In the genomic region with DNA sequence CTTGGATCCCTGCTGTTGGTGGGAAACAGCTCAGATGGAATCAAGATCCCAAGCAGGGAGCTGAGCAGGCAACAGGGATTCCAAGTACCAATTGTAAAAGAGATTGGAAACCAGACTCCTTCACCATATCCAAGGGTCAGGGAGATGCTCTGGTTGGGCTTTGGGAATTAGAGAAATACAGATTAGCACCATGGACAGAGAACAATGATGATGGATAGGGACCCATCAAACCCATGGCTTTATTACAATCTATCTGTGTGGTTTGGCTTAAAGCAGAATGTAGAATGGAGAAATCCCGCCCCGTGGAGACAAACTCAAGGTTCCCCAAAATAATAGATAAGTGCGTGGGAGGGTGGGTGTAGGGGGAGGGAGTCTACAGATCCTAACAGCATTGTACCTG, we compare ENCODE assay signal across 16 cellular contexts.
"Had no signal": no experiment of that assay in that cellular context is flagged by ENCODE, and none has a peak within 500 bp of the region (broad histone marks: within the 10 kb centered on the region; RNA-seq: fewer than 3 reads in every experiment).

No MANE protein-coding gene starts in this region.

- DNase-seq: activated CD4-positive, alpha-beta memory T cell treated with anti-CD3 and anti-CD28 coated beads for 36 hours; activated CD4-positive, alpha-beta T cell treated with anti-CD3 and anti-CD28 coated beads for 48 hours; activated CD4-positive, CD25-positive, alpha-beta regulatory T cell; activated effector memory CD4-positive, alpha-beta T cell treated with Interleukin-2 at 50 U/mL for 16 hours; activated naive CD4-positive, alpha-beta T cell treated with anti-CD3 and anti-CD28 coated beads for 36 hours; activated naive CD8-positive, alpha-beta T cell treated with anti-CD3 and anti-CD28 coated beads, Interleukin-2, amount 10 ng/mL, durations not matched to agents 7 days and 5 days; activated T-cell treated with anti-CD3 and anti-CD28 coated beads, Interleukin-2, amount 50 U/mL, for 72 hours; amniotic stem cell; cerebellar nuclear complex; cortex of kidney; heart left ventricle; islet precursor cell; natural killer cell; ovary; stimulated activated CD4-positive, alpha-beta T cell treated with anti-CD3 and anti-CD28 coated beads, Interleukin-4, amount 100 ng/mL, for 24 hours; stimulated activated naive CD4-positive, alpha-beta T cell treated with Interleukin-2 at 50 U/mL for 16 hours had no signal
